ENCODE assay signal across 2 cellular contexts in the genomic region with DNA sequence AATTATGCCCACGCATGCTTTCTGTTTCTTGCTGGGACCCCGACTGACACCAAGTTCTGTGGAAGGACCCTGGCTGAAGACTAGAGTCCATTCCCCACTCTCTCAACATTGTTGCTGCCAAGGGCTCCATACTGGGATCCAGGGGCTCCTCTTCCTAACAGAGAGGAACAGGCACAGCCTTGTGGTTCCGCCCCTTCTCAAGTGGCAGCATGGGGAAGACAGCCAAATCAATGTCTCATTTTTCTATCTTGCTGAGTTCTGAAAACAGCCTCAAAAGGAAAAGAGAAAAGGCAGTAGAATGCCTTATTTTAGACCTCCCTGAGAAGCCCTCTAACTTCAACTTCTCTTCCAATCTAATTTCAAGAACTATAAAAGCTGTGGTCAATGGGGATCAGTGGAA.
TF ChIP-seq lines count a peak whose summit lies in the region.

No MANE protein-coding gene starts in this region.

TF ChIP-seq in HEK293, 187 proteins besides CTCF, POLR2A, EP300 and RAD21:
- TF ChIP-seq ZNF777 (tag by site-specific recombination; IDR thresholded peaks at IDR 0.05; ENCODE audit: borderline replicate concordance) (no peak), ZXDB (tag by site-specific recombination; IDR thresholded peaks at IDR 0.05) (0 out of 2 replicates have a peak, but pooled peaks have one; percentile 22)

TF ChIP-seq in K562, 482 proteins besides CTCF, POLR2A, EP300 and RAD21:
- TF ChIP-seq DPF2 (IDR thresholded peaks at IDR 0.05) (no peak), CBX5 (IDR thresholded peaks at IDR 0.05; ENCODE audit: borderline replicate concordance, low read depth) (no peak), ZBTB1 (CRISPR knock-in tag; IDR thresholded peaks at IDR 0.05; ENCODE audit: borderline replicate concordance, low read depth) (no peak), ZC3H4 (CRISPR knock-in tag; IDR thresholded peaks at IDR 0.05; ENCODE audit: borderline replicate concordance) (no peak), LCOR (CRISPR knock-in tag; IDR thresholded peaks at IDR 0.05) (no peak), MYNN (IDR thresholded peaks at IDR 0.05) (no peak), MYNN (CRISPR knock-in tag; IDR thresholded peaks at IDR 0.05) (no peak)
- TF ChIP-seq, protein P1, sequence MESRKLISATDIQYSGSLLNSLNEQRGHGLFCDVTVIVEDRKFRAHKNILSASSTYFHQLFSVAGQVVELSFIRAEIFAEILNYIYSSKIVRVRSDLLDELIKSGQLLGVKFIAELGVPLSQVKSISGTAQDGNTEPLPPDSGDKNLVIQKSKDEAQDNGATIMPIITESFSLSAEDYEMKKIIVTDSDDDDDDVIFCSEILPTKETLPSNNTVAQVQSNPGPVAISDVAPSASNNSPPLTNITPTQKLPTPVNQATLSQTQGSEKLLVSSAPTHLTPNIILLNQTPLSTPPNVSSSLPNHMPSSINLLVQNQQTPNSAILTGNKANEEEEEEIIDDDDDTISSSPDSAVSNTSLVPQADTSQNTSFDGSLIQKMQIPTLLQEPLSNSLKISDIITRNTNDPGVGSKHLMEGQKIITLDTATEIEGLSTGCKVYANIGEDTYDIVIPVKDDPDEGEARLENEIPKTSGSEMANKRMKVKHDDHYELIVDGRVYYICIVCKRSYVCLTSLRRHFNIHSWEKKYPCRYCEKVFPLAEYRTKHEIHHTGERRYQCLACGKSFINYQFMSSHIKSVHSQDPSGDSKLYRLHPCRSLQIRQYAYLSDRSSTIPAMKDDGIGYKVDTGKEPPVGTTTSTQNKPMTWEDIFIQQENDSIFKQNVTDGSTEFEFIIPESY (CRISPR knock-in tag; IDR thresholded peaks at IDR 0.05), result no peak
